In genomic region chr14:51822499-51822898, GRCh38 we compare ENCODE assay signal across 24 cellular contexts.
"Had no signal": no experiment of that assay in that cellular context is flagged by ENCODE, and none has a peak within 500 bp of the region (broad histone marks: within the 10 kb centered on the region; RNA-seq: fewer than 3 reads in every experiment).

No MANE protein-coding gene starts in this region.

- H3K27me3 ChIP-seq: ascending aorta had no signal

- H3K36me3 ChIP-seq: ascending aorta had no signal

- FAIRE-seq: colon, RCC 7860, TTC549 had no signal

- DNase-seq: activated B cell treated with CpG ODN at 0.5 μM for 24 hours; activated CD4-positive, alpha-beta memory T cell treated with anti-CD3 and anti-CD28 coated beads for 36 hours; activated CD4-positive, alpha-beta T cell treated with anti-CD3 and anti-CD28 coated beads for 1 hour; activated CD4-positive, alpha-beta T cell treated with anti-CD3 and anti-CD28 coated beads, Interleukin-2, amount 10 ng/mL, durations not matched to agents 24 days and 14 days; activated CD8-positive, alpha-beta memory T cell treated with anti-CD3 and anti-CD28 coated beads for 24 hours; activated naive CD4-positive, alpha-beta T cell treated with anti-CD3 and anti-CD28 coated beads, Interleukin-2, amount 50 U/mL, for 16 hours; activated naive CD8-positive, alpha-beta T cell treated with anti-CD3 and anti-CD28 coated beads, Interleukin-2, amount 10 ng/mL, durations not matched to agents 7 days and 5 days; cerebellar nuclear complex; KG1; MM.1S; NCI-H1105; NCI-H1436; NCI-H1694 treated with DMSO at 0.1 percent for 48 hours; NCI-H2081; NCI-H510A treated with DMSO at 0.1 percent for 48 hours; NCI-H69; SHP77 treated with DMSO at 0.1 percent for 48 hours; T-cell; T-helper 2 cell; T1000 had no signal

- H3K27ac ChIP-seq: ascending aorta had no signal

- H3K9me3 ChIP-seq: ascending aorta had no signal

- H3K4me1 ChIP-seq: ascending aorta had no signal

- H3K4me3 ChIP-seq: ascending aorta had no signal
